ENCODE assay signal across 8 cellular contexts in the genomic region with DNA sequence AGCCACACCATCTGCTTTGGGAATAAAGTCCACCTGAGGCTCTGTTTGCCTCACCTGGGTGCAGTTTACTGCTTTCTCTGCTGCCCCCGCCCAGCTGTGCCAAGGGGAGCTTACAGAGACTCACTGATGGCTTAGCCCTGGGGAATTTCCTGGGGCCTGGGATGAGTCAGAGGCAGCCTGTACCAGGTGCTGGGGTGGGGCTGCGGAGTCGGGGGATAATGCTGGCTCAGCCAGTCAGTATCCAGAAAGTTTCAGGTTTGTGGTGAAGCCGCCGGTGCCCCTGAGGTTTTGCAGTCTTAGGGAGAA. TPM values are rescaled to one million over a fixed set of nuclear protein-coding genes. Genes with fewer than 3 reads are reported as not detected.
DNase-seq lines count a peak whose midpoint lies in the region; ATAC-seq and TF ChIP-seq lines count a peak whose summit lies in the region.

No MANE protein-coding gene starts in this region.

- H3K36me3 ChIP-seq in MG63 (no peaks in the 10 kb centered on the region), brain microvascular endothelial cell (replicated peaks) (peaks cover 7% of the 10 kb centered on the region), neutrophil (peaks cover 56% of the 10 kb centered on the region)

- H3K4me3 ChIP-seq in MG63, result no peak overlapping the region
- no peak overlapping the region for H3K4me3 ChIP-seq in brain microvascular endothelial cell (ENCODE audit: low read depth, low read length)
- H3K4me3 ChIP-seq in neutrophil (ENCODE audit: low read depth in 1 of 2, low read length in 1 of 2), result no peak overlapping the region
- H3K4me3 ChIP-seq in foreskin fibroblast (ENCODE audit: low read depth in 1 of 2, low read length in 2 of 2), result no peak overlapping the region

- peak; percentile 85 for DNase-seq in ELR (ENCODE audit: low read depth)
- peak; percentile 61 for DNase-seq in MG63
- DNase-seq in brain microvascular endothelial cell, result peak; percentile 60
- no peak for DNase-seq in GF-D8 (lab: John Stamatoyannopoulos, UW)
- DNase-seq in foreskin fibroblast, result no peak

- H3K4me1 ChIP-seq in neutrophil (ENCODE audit: control insufficient read depth in 1 of 2, insufficient read depth in 1 of 2, low read depth in 1 of 2, low read length in 1 of 2), result peaks cover 80 to 82% of the 10 kb centered on the region in 2 experiments

- no peaks in the 10 kb centered on the region for H3K9me3 ChIP-seq in MG63
- H3K9me3 ChIP-seq in neutrophil, result no peaks in the 10 kb centered on the region

- ATAC-seq in HG02642 (IDR thresholded peaks at IDR 0.05; ENCODE audit: poor library complexity, unreplicated experiment) (no peak), GM21360 (IDR thresholded peaks at IDR 0.05; ENCODE audit: unreplicated experiment) (no peak)

- TF ChIP-seq CTCF in brain microvascular endothelial cell (IDR thresholded peaks at IDR 0.05; ENCODE audit: low read depth, low read length, missing control alignments) (no peak), neutrophil (IDR thresholded peaks at IDR 0.05) (no peak), foreskin fibroblast (IDR thresholded peaks at IDR 0.05; ENCODE audit: low read depth, low read length) (no peak)

- H3K27ac ChIP-seq in brain microvascular endothelial cell (no peak overlapping the region), neutrophil (peak overlapping the region; percentile 86)

- in situ Hi-C loops in brain microvascular endothelial cell (cut with HindIII; ENCODE audit: low pct_ligation_motif_present, low sequenced_read_pairs), result no loop called here

- H3K27me3 ChIP-seq in MG63 (no peaks in the 10 kb centered on the region), brain microvascular endothelial cell (replicated peaks) (no peaks in the 10 kb centered on the region), neutrophil (no peaks in the 10 kb centered on the region)

RNA-seq across cellular contexts. Expression of gene PLEKHG3, which starts 22.3 kb away (rescaled TPM):
- total RNA-seq in MG63 (2014; rRNA removed; shearing (Covaris generic); ENCODE audit: low replicate concordance), result 20.2 and 24.1 TPM in 2 replicates

Comparison
In these comparisons a context has a peak if more than half of its experiments do, and no peak if none do; other contexts are left out.
1. DNase-seq: peak in ELR (single experiment), MG63 (single experiment) and brain microvascular endothelial cell (single experiment); none in GF-D8 (single experiment) and foreskin fibroblast (0 of 2).